In the genomic region with DNA sequence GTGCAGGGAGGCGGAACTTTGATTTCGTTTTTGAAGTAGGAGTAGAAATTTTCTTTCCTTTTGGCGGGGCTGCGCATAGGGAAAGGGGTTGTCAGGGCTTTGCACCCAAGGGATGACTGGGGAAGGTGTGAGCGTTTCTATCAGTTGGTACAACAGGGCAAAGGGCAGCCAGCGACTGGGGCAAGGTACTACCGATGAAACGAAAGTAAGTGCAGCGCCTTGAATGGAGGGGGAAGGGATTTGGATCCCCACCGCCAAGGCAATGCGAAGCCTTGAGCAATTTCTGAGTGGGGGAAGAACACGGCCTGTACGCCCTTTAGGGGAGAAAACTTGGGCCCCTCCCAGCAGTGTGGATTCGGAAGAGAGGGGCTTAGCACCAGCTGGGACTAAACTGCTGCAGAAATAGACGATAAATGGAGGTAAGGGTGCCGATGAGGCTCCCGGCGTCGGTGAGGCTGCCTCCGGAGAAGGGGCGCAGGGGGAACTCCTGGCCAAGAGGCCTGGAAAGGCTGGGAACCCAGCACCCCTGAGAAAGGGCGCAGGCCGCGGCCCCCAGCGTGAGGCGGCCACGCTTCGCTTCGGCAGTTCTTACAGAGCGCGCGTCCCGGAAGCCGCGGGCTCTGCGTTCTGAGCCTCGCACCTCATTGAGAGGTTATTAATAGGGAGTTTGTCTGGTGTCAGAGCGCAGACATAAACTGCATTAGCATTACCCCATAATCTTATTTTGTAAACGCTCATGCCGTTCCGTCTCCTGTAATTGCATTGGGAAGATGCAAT, we compare ENCODE assay signal across 8 cellular contexts. TPM values are rescaled to one million over a fixed set of nuclear protein-coding genes. Genes with fewer than 3 reads are reported as not detected.
A peak's percentile ranks its signal among the peaks of the same experiment; 100 is the strongest.
DNase-seq lines count a peak whose midpoint lies in the region; ATAC-seq and TF ChIP-seq lines count a peak whose summit lies in the region.

No MANE protein-coding gene starts in this region.

- TF ChIP-seq POLR2A in body of pancreas (IDR thresholded peaks at IDR 0.05): peak in 2 of 3 donors; percentile 24 to 39

- intact Hi-C loops in body of pancreas (cut with DNase I) (no loop called here), upper lobe of right lung (cut with DNase I) (no loop called here)

- no peak for TF ChIP-seq CTCF in body of pancreas (IDR thresholded peaks at IDR 0.05)
- TF ChIP-seq CTCF in upper lobe of right lung (IDR thresholded peaks at IDR 0.05): no peak

- DNase-seq in CD1c-positive myeloid dendritic cell (ENCODE audit: extremely low spot score): peak; percentile 16
- peak in 2 of 4 donors; percentile 34 to 45 for DNase-seq in body of pancreas
- no peak for DNase-seq in mesendoderm
- DNase-seq in upper lobe of right lung: no peak
- no peak for DNase-seq in dedifferentiated amniotic fluid mesenchymal stem cell (ENCODE audit: extremely low spot score)

- H3K9ac ChIP-seq in HUES64 (ENCODE audit: low read depth, low read length) (no peak overlapping the region), mesendoderm (ENCODE audit: low read length) (peak overlapping the region; percentile 36)

- H3K56ac ChIP-seq in mesendoderm (ENCODE audit: low read length): no peak overlapping the region

- H3K36me3 ChIP-seq in HUES64 (ENCODE audit: insufficient read depth, low read length) (no peaks in the 10 kb centered on the region), body of pancreas (replicated peaks in 1 of 2; ENCODE audit: insufficient read depth in 1 of 2, low read depth in 2 of 2) (no peaks in the 10 kb centered on the region), mesendoderm (ENCODE audit: control insufficient read depth, insufficient read depth, low read length) (no peaks in the 10 kb centered on the region), upper lobe of right lung (no peaks in the 10 kb centered on the region)

- H3K9me3 ChIP-seq in HUES64 (ENCODE audit: insufficient read depth, low read depth, low read length) (no peaks in the 10 kb centered on the region), body of pancreas (no peaks in the 10 kb centered on the region), upper lobe of right lung (no peaks in the 10 kb centered on the region)

- H2BK15ac ChIP-seq in mesendoderm (replicated peaks; ENCODE audit: low read depth): no peak overlapping the region

- no peaks in the 10 kb centered on the region for H3K79me2 ChIP-seq in mesendoderm (ENCODE audit: control insufficient read depth, insufficient read depth, low read length)

- H3K27me3 ChIP-seq in HUES64 (ENCODE audit: insufficient read depth, low read length) (peaks cover 100% of the 10 kb centered on the region), body of pancreas (peaks cover 0 to 22% of the 10 kb centered on the region in 2 donors), mesendoderm (ENCODE audit: insufficient read depth, low read length, poor library complexity) (peaks cover 67% of the 10 kb centered on the region), upper lobe of right lung (peaks cover 76% of the 10 kb centered on the region)

- no peak overlapping the region for H2BK5ac ChIP-seq in mesendoderm (ENCODE audit: low read length)

- H2BK120ac ChIP-seq in mesendoderm (ENCODE audit: low read depth, low read length): no peak overlapping the region

- ATAC-seq in body of pancreas: peak; percentile 67
- peak; percentile 43 for ATAC-seq in upper lobe of right lung
- ATAC-seq in GM21723 (IDR thresholded peaks at IDR 0.05; ENCODE audit: unreplicated experiment): no peak
- no peak for ATAC-seq in GM18517 (IDR thresholded peaks at IDR 0.05; ENCODE audit: unreplicated experiment)

- H2AK5ac ChIP-seq in mesendoderm (ENCODE audit: low read length): no peak overlapping the region

- H3K4ac ChIP-seq in mesendoderm (ENCODE audit: low read depth, low read length): no peak overlapping the region

- H4K5ac ChIP-seq in mesendoderm (ENCODE audit: low read length): no peak overlapping the region

- no peak overlapping the region for H4K8ac ChIP-seq in mesendoderm (ENCODE audit: low read depth, low read length)

- H3K4me1 ChIP-seq in HUES64 (ENCODE audit: insufficient read depth, low read length) (no peaks in the 10 kb centered on the region), body of pancreas (peaks cover 19% of the 10 kb centered on the region), mesendoderm (ENCODE audit: control insufficient read depth, low read depth, low read length) (no peaks in the 10 kb centered on the region), upper lobe of right lung (peaks cover 17% of the 10 kb centered on the region)

- WGBS in HUES64: 10% methylated on average over 40 of the region's 41 CpGs
- 13 to 19% methylated on average over 41 of the region's 41 CpGs for WGBS in body of pancreas, 2 donors
- WGBS in mesendoderm (ENCODE audit: extremely low coverage, insufficient coverage, low lambda C conversion rate): no CpG with 5 or more reads among the region's 41 CpGs

- H3K79me1 ChIP-seq in mesendoderm (ENCODE audit: low read length): no peaks in the 10 kb centered on the region

- H3K18ac ChIP-seq in mesendoderm (ENCODE audit: low read length): no peak overlapping the region

- H3K4me2 ChIP-seq in mesendoderm (ENCODE audit: low read length): peak overlapping the region; percentile 37

- no peak overlapping the region for H3K23ac ChIP-seq in mesendoderm (ENCODE audit: low read length)

- H3K4me3 ChIP-seq in HUES64 (ENCODE audit: low read length): peak overlapping the region; percentile 25
- H3K4me3 ChIP-seq in body of pancreas: peak overlapping the region; percentile 8 to 41
- no peak overlapping the region for H3K4me3 ChIP-seq in mesendoderm (ENCODE audit: low read length)
- peak overlapping the region; percentile 52 for H3K4me3 ChIP-seq in upper lobe of right lung

- H3K27ac ChIP-seq in HUES64 (ENCODE audit: low read depth, low read length) (no peak overlapping the region), body of pancreas (no peak overlapping the region), mesendoderm (ENCODE audit: low read depth, low read length) (no peak overlapping the region), upper lobe of right lung (no peak overlapping the region)

RNA-seq across cellular contexts. Expression of a gene that starts 10.0 kb away (rescaled TPM):
- polyA plus RNA-seq in HUES64 (2013, experiment 1 of 2): not detected
- not detected for polyA plus RNA-seq in HUES64 (2013, experiment 2 of 2)
- total RNA-seq in body of pancreas: under 1 TPM in 1 of 2 donors, not detected in 1; 0.52 TPM
- polyA plus RNA-seq in mesendoderm (2013, experiment 1 of 2): 0.06 TPM
- not detected for polyA plus RNA-seq in mesendoderm (2013, experiment 2 of 2)
- not detected for total RNA-seq in upper lobe of right lung

RNA-seq across cellular contexts. Expression of a gene that starts 59.3 kb away (rescaled TPM):
- 0.55 TPM for polyA plus RNA-seq in HUES64 (2013, experiment 1 of 2)
- 1.4 TPM for polyA plus RNA-seq in HUES64 (2013, experiment 2 of 2)
- 1 to 10 TPM; 1.6 to 1.8 TPM for total RNA-seq in body of pancreas
- 0.22 TPM for polyA plus RNA-seq in mesendoderm (2013, experiment 1 of 2)
- 0.21 TPM for polyA plus RNA-seq in mesendoderm (2013, experiment 2 of 2)
- 8.4 TPM for total RNA-seq in upper lobe of right lung

Comparison
In these comparisons a context has a peak if more than half of its experiments do, and no peak if none do; other contexts are left out.
1. ATAC-seq: peak in body of pancreas (single experiment) and upper lobe of right lung (single experiment); none in GM21723 (single experiment) and GM18517 (single experiment).